ENCODE assay signal across 8 cellular contexts in the genomic region with DNA sequence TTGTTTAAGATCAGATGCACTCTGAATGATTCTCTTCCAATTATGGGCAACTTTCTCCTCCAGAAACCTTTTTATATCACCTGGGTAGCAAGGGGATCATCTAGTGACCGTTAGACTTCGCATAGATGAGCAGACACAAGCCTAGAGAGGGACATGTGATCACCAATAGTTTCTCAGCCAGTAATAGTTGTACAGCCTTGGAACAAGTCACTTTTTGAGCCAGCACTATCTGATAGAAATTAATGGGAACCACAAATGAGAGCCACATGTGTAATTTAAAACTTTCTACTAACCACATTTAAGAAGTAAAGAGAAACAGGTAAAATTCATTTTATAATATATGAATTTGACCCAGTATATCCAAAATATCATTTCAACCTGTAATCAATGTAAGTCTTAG. TPM values are rescaled to one million over a fixed set of nuclear protein-coding genes. Genes with fewer than 3 reads are reported as not detected.
DNase-seq lines count a peak whose midpoint lies in the region; ATAC-seq, FAIRE-seq and TF ChIP-seq lines count a peak whose summit lies in the region.

No MANE protein-coding gene starts in this region.

- dilution Hi-C loops in endothelial cell of umbilical vein (cut with MboI; ENCODE audit: extremely low pct_ligation_motif_present, low sequenced_read_pairs), result no loop called here

- 44% methylated on average over 2 of the region's 2 CpGs for WGBS in prostate gland

- TF ChIP-seq CTCF in endothelial cell of umbilical vein (IDR thresholded peaks at IDR 0.05; ENCODE audit: extremely low read depth in 1 of 2, insufficient read depth in 1 of 2, low read depth in 1 of 2, low read length in 2 of 2) (no peak), prostate gland (IDR thresholded peaks at IDR 0.05) (no peak)

- H3K27me3 ChIP-seq in endothelial cell of umbilical vein (ENCODE audit: control insufficient read depth in 2 of 2, insufficient read depth in 2 of 2, low read length in 2 of 2) (peaks cover 6 to 17% of the 10 kb centered on the region in 2 experiments), prostate gland (replicated peaks; ENCODE audit: insufficient read depth) (no peaks in the 10 kb centered on the region)

- H2AFZ ChIP-seq in endothelial cell of umbilical vein (ENCODE audit: low read depth, low read length), result peak overlapping the region; percentile 92

- DNase-seq in GM03348 (ENCODE audit: low spot score) (peak; percentile 13), OCI-M1 (lab: John Stamatoyannopoulos, UW) (peak; percentile 59), endothelial cell of umbilical vein (ENCODE audit: low read depth, low spot score) (no peak), prostate gland (ENCODE audit: low spot score) (no peak), iPS-NIHi11 (ENCODE audit: low spot score) (no peak), NCI-H146 (lab: John Stamatoyannopoulos, UW) (no peak), NCI-H1048 (lab: John Stamatoyannopoulos, UW) (no peak)

- H3K4me2 ChIP-seq in endothelial cell of umbilical vein (ENCODE audit: insufficient read depth, low read length), result peak overlapping the region; percentile 91

- peak overlapping the region; percentile 35 to 74 (median 62) for H3K4me3 ChIP-seq in endothelial cell of umbilical vein (replicated peaks in 1 of 3; ENCODE audit: insufficient read depth in 1 of 3, low read depth in 1 of 3, low read length in 3 of 3)
- peak overlapping the region; percentile 79 to 88 for H3K4me3 ChIP-seq in prostate gland

- TF ChIP-seq POLR2A in endothelial cell of umbilical vein (IDR thresholded peaks at IDR 0.05; ENCODE audit: low read depth, low read length), result no peak
- no peak for TF ChIP-seq POLR2A in prostate gland (IDR thresholded peaks at IDR 0.05)

- no peaks in the 10 kb centered on the region for H3K9me1 ChIP-seq in endothelial cell of umbilical vein (replicated peaks; ENCODE audit: control insufficient read depth, extremely low read depth, insufficient read depth, low read length)

- H3K36me3 ChIP-seq in endothelial cell of umbilical vein (ENCODE audit: control insufficient read depth in 2 of 2, extremely low read depth in 1 of 2, insufficient read depth in 2 of 2, low read length in 2 of 2) (peaks cover 0 to 3% of the 10 kb centered on the region in 2 experiments), prostate gland (no peaks in the 10 kb centered on the region)

- ATAC-seq in GM21529 (IDR thresholded peaks at IDR 0.05; ENCODE audit: unreplicated experiment), result no peak

- intact Hi-C loops in endothelial cell of umbilical vein (cut with micrococcal nuclease) (no loop called here), prostate gland (cut with DNase I) (no loop called here)

- peaks cover 22% of the 10 kb centered on the region for H3K79me2 ChIP-seq in endothelial cell of umbilical vein (ENCODE audit: control insufficient read depth, insufficient read depth, low read length)

- FAIRE-seq in endothelial cell of umbilical vein (lab: Jason Lieb, UNC), result no peak

- CTCF ChIA-PET in endothelial cell of umbilical vein (lab: Charles Lee), result no interaction called here

- H3K9ac ChIP-seq in endothelial cell of umbilical vein (replicated peaks; ENCODE audit: extremely low read depth, insufficient read depth, low read length), result no peak overlapping the region

- H4K20me1 ChIP-seq in endothelial cell of umbilical vein (replicated peaks; ENCODE audit: control insufficient read depth, extremely low read depth, insufficient read depth, low read length), result no peaks in the 10 kb centered on the region

- H3K27ac ChIP-seq in endothelial cell of umbilical vein (ENCODE audit: insufficient read depth, low read depth, low read length), result no peak overlapping the region
- peak overlapping the region; percentile 26 to 72 for H3K27ac ChIP-seq in prostate gland

- peaks cover 2% of the 10 kb centered on the region for H3K4me1 ChIP-seq in endothelial cell of umbilical vein (ENCODE audit: control insufficient read depth, extremely low read depth, insufficient read depth, low read length)
- H3K4me1 ChIP-seq in prostate gland (replicated peaks), result no peaks in the 10 kb centered on the region

- POLR2A ChIA-PET in endothelial cell of umbilical vein (lab: Charles Lee), result no interaction called here

- BruUV-seq in endothelial cell of umbilical vein (replicated peaks; lab: Mats Ljungman, UMichigan), result no TSS peak

- no peaks in the 10 kb centered on the region for H3K9me3 ChIP-seq in endothelial cell of umbilical vein (replicated peaks; ENCODE audit: control insufficient read depth, insufficient read depth, low read length)
- no peaks in the 10 kb centered on the region for H3K9me3 ChIP-seq in prostate gland

TF ChIP-seq in endothelial cell of umbilical vein, 7 proteins besides CTCF, POLR2A, EP300 and RAD21:
- TF ChIP-seq, protein P1, sequence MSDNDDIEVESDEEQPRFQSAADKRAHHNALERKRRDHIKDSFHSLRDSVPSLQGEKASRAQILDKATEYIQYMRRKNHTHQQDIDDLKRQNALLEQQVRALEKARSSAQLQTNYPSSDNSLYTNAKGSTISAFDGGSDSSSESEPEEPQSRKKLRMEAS (IDR thresholded peaks at IDR 0.05; ENCODE audit: insufficient read depth, insufficient read length), result no peak
- TF ChIP-seq JUN (IDR thresholded peaks at IDR 0.05; ENCODE audit: borderline replicate concordance, insufficient read depth, insufficient read length, low read depth) (no peak), EZH2 (IDR thresholded peaks at IDR 0.05; ENCODE audit: borderline replicate concordance, low read depth, low read length, severe bottlenecking) (no peak), FOS (IDR thresholded peaks at IDR 0.05; ENCODE audit: borderline replicate concordance, insufficient read depth, low read length) (no peak), POLR2AphosphoS5 (IDR thresholded peaks at IDR 0.05; ENCODE audit: insufficient read depth, low read depth, low read length) (no peak), MYC (IDR thresholded peaks at IDR 0.05; ENCODE audit: low read depth, low read length) (no peak), GATA2 (IDR thresholded peaks at IDR 0.05; ENCODE audit: insufficient read depth, insufficient read length, low read depth, low read length) (no peak)

RNA-seq across cellular contexts. Expression of gene CTNNBL1, which starts 0.6 kb away (rescaled TPM):
- total RNA-seq in endothelial cell of umbilical vein (54.8 and 60.2 TPM in 2 replicates), prostate gland (10 to 100 TPM; 29.9 to 61.0 TPM)
- 16.5 and 20.8 TPM in 2 replicates for polyA plus RNA-seq in endothelial cell of umbilical vein
- polyA plus RNA-seq in endothelial cell of umbilical vein (2011; cell fraction: cytosol; rRNA removed), result 29.8 and 37.7 TPM in 2 replicates
- polyA plus RNA-seq in endothelial cell of umbilical vein (2011; cell fraction: nucleus; rRNA removed), result 21.5 and 22.5 TPM in 2 replicates
- polyA plus RNA-seq in endothelial cell of umbilical vein (2012), result 71.1 and 82.9 TPM in 2 replicates
- polyA minus RNA-seq in endothelial cell of umbilical vein, result 23.9 and 28.1 TPM in 2 replicates
- polyA minus RNA-seq in endothelial cell of umbilical vein (2011; cell fraction: cytosol; rRNA and poly(A)+ RNA removed), result 29.2 TPM
- polyA minus RNA-seq in endothelial cell of umbilical vein (2011; cell fraction: nucleus; rRNA and poly(A)+ RNA removed), result 15.4 and 16.2 TPM in 2 replicates

Comparison
In these comparisons a context has a peak if more than half of its experiments do, and no peak if none do; other contexts are left out.
1. DNase-seq: peak in GM03348 (single experiment) and OCI-M1 (single experiment); none in endothelial cell of umbilical vein (single experiment), prostate gland (single experiment), iPS-NIHi11 (single experiment), NCI-H146 (single experiment) and NCI-H1048 (single experiment).